Comparison of ENCODE assay signal across 10 cellular contexts in genomic region chr7:157613575-157614322, GRCh38.
A peak's percentile ranks its signal among the peaks of the same experiment; 100 is the strongest.
DNase-seq lines count a peak whose midpoint lies in the region; ATAC-seq and TF ChIP-seq lines count a peak whose summit lies in the region.
"Had no signal": no experiment of that assay in that cellular context is flagged by ENCODE, and none has a peak within 500 bp of the region (broad histone marks: within the 10 kb centered on the region; RNA-seq: fewer than 3 reads in every experiment).

No MANE protein-coding gene starts in this region.

- H3K9ac ChIP-seq in duodenal mucosa (ENCODE audit: low read depth in 1 of 2, low read length in 2 of 2), result peak overlapping the region in 1 of 2 donors; percentile 15

- H3K27ac ChIP-seq in duodenal mucosa (ENCODE audit: low read depth, low read length), result no peak overlapping the region
- H3K27ac ChIP-seq in vagina, result no peak overlapping the region

- H3K36me3 ChIP-seq in duodenal mucosa (ENCODE audit: control insufficient read depth in 1 of 2, insufficient read depth in 2 of 2, low read length in 2 of 2), result no peaks in the 10 kb centered on the region
- H3K36me3 ChIP-seq in vagina, result no peaks in the 10 kb centered on the region

- H3K4me3 ChIP-seq in duodenal mucosa (ENCODE audit: low read depth in 1 of 2, low read length in 2 of 2), result peak overlapping the region; percentile 69 to 72
- H3K4me3 ChIP-seq in vagina, result peak overlapping the region; percentile 50 to 51

- H3K36me3 Mint-ChIP-seq in nephron progenitor cell (ENCODE audit: low read depth), result peaks cover 10% of the 10 kb centered on the region

- peaks cover 40% of the 10 kb centered on the region for H3K4me1 Mint-ChIP-seq in nephron progenitor cell
- H3K4me1 Mint-ChIP-seq: neural crest cell had no signal

- H3K4me1 ChIP-seq in duodenal mucosa (ENCODE audit: control insufficient read depth in 1 of 2, insufficient read depth in 2 of 2, low read length in 2 of 2), result no peaks in the 10 kb centered on the region
- H3K4me1 ChIP-seq in vagina, result peaks cover 18% of the 10 kb centered on the region

- H3K27me3 Mint-ChIP-seq in nephron progenitor cell (ENCODE audit: low read depth, poor library complexity), result peaks cover 6% of the 10 kb centered on the region

- H3K9me3 Mint-ChIP-seq in nephron progenitor cell, result peaks cover 10% of the 10 kb centered on the region
- H3K9me3 Mint-ChIP-seq: neural crest cell had no signal

- H3K27me3 ChIP-seq in duodenal mucosa (ENCODE audit: control insufficient read depth in 1 of 2, insufficient read depth in 2 of 2, low read length in 2 of 2) (no peaks in the 10 kb centered on the region), vagina (no peaks in the 10 kb centered on the region)

- H3K27ac Mint-ChIP-seq in nephron progenitor cell, result peak overlapping the region; percentile 49

- no peak overlapping the region for H3K4me3 Mint-ChIP-seq in nephron progenitor cell
- H3K4me3 Mint-ChIP-seq: neural crest cell had no signal

- intact Hi-C loops in Right ventricle myocardium inferior (cut with DNase I), result no loop called here
- intact Hi-C loops in left cardiac atrium (cut with DNase I), result no loop called here
- intact Hi-C loops in vagina (cut with DNase I), result no loop called here

- TF ChIP-seq CTCF in nephron progenitor cell (IDR thresholded peaks at IDR 0.05), result no peak
- no peak for TF ChIP-seq CTCF in vagina (IDR thresholded peaks at IDR 0.05)

- ATAC-seq in Right ventricle myocardium inferior, result peak; percentile 6
- ATAC-seq in left cardiac atrium, result no peak
- ATAC-seq in GM18909 (IDR thresholded peaks at IDR 0.05; ENCODE audit: poor library complexity, unreplicated experiment), result no peak
- ATAC-seq in GM19463 (IDR thresholded peaks at IDR 0.05; ENCODE audit: unreplicated experiment), result no peak

- DNase-seq in Right ventricle myocardium inferior (ENCODE audit: missing footprints), result no peak
- DNase-seq in left cardiac atrium, result no peak
- no peak for DNase-seq in nephron progenitor cell
- DNase-seq in vagina (ENCODE audit: extremely low spot score in 2 of 2), result no peak
- no peak for DNase-seq in AG08395 (ENCODE audit: low spot score)
- DNase-seq: NCI-H774 had no signal

- TF ChIP-seq POLR2A in vagina (IDR thresholded peaks at IDR 0.05), result no peak

- no peaks in the 10 kb centered on the region for H3K9me3 ChIP-seq in duodenal mucosa (ENCODE audit: control insufficient read depth in 1 of 2, low read length in 2 of 2)
- H3K9me3 ChIP-seq in vagina, result no peaks in the 10 kb centered on the region
